In genomic region chr19:19224852-19225494, GRCh38 we compare ENCODE assay signal across 1 cellular context.
TF ChIP-seq lines count a peak whose summit lies in the region.

No MANE protein-coding gene starts in this region.

TF ChIP-seq in HepG2, 621 proteins besides CTCF, POLR2A, EP300 and RAD21 (continued from another document and continues in another):
- TF ChIP-seq ZNF414 (CRISPR knock-in tag; IDR thresholded peaks at IDR 0.05) (no peak), BRD4 (CRISPR knock-in tag; IDR thresholded peaks at IDR 0.05) (no peak), SMARCC2 (IDR thresholded peaks at IDR 0.05) (no peak), ZNF234 (CRISPR knock-in tag; conservative IDR thresholded peaks at IDR 0.05) (peak; percentile 56; the same call in 1 of the 2 replicates), BCL6 (CRISPR knock-in tag; IDR thresholded peaks at IDR 0.05) (no peak), REPIN1 (CRISPR knock-in tag; IDR thresholded peaks at IDR 0.05; ENCODE audit: borderline replicate concordance, low read depth) (peak; percentile 44; the same call in 1 of the 2 replicates), RXRA (CRISPR knock-in tag; IDR thresholded peaks at IDR 0.05) (0 out of 2 replicates have a peak, but pooled peaks have one; percentile 22), SKIL (CRISPR knock-in tag; IDR thresholded peaks at IDR 0.05; ENCODE audit: borderline replicate concordance) (no peak), MLXIP (CRISPR knock-in tag; IDR thresholded peaks at IDR 0.05; ENCODE audit: borderline replicate concordance) (no peak), LRRFIP1 (CRISPR knock-in tag; conservative IDR thresholded peaks at IDR 0.05) (no peak), NONO (IDR thresholded peaks at IDR 0.05) (no peak), NONO (CRISPR knock-in tag; conservative IDR thresholded peaks at IDR 0.05) (no peak), ZMAT3 (CRISPR knock-in tag; conservative IDR thresholded peaks at IDR 0.05) (no peak), ZNF512B (CRISPR knock-in tag; IDR thresholded peaks at IDR 0.05; ENCODE audit: borderline replicate concordance) (no peak), KDM5A (IDR thresholded peaks at IDR 0.05; ENCODE audit: borderline replicate concordance, low read length) (no peak), ZSCAN31 (CRISPR knock-in tag; IDR thresholded peaks at IDR 0.05; ENCODE audit: low read depth) (0 out of 2 replicates have a peak, but pooled peaks have one; percentile 63), ZNF205 (CRISPR knock-in tag; IDR thresholded peaks at IDR 0.05) (peak; percentile 36; the same call in 1 of the 2 replicates), ZNF546 (CRISPR knock-in tag; conservative IDR thresholded peaks at IDR 0.05) (peak; percentile 66; the same call in 1 of the 2 replicates), HNF4A (CRISPR knock-in tag; IDR thresholded peaks at IDR 0.05) (no peak), ZBTB7A (CRISPR knock-in tag; IDR thresholded peaks at IDR 0.05) (peak; percentile 42; the same call in 1 of the 2 replicates), ZNF788 (CRISPR knock-in tag; IDR thresholded peaks at IDR 0.05; ENCODE audit: borderline replicate concordance) (peak; percentile 72), ESRRA (CRISPR knock-in tag; IDR thresholded peaks at IDR 0.05; ENCODE audit: low read depth) (0 out of 2 replicates have a peak, but pooled peaks have one; percentile 25), ZNF451 (CRISPR knock-in tag; IDR thresholded peaks at IDR 0.05) (no peak; the same call in 1 of the 2 replicates), FOXO4 (CRISPR knock-in tag; conservative IDR thresholded peaks at IDR 0.05) (no peak), PLSCR1 (CRISPR knock-in tag; IDR thresholded peaks at IDR 0.05; ENCODE audit: borderline replicate concordance) (no peak), PHB2 (IDR thresholded peaks at IDR 0.05; ENCODE audit: partially characterized antibody) (no peak), SOX13 (IDR thresholded peaks at IDR 0.05) (no peak), SOX13 (CRISPR knock-in tag; conservative IDR thresholded peaks at IDR 0.05 in 1 of 2, IDR thresholded peaks at IDR 0.05 in 1 of 2) (peak in 1 of 2 experiments; percentile 38; a peak in 1 of 4 replicates), ZNF646 (CRISPR knock-in tag; IDR thresholded peaks at IDR 0.05) (0 out of 2 replicates have a peak, but pooled peaks have one; percentile 45), GTF2F1 (IDR thresholded peaks at IDR 0.05; ENCODE audit: low read length) (no peak), KMT2A (CRISPR knock-in tag; IDR thresholded peaks at IDR 0.05) (no peak), MAFG (CRISPR knock-in tag; IDR thresholded peaks at IDR 0.05) (no peak), ZNF136 (CRISPR knock-in tag; IDR thresholded peaks at IDR 0.05; ENCODE audit: low read depth) (no peak), STAT5B (CRISPR knock-in tag; IDR thresholded peaks at IDR 0.05) (no peak), TFDP1 (CRISPR knock-in tag; IDR thresholded peaks at IDR 0.05; ENCODE audit: borderline replicate concordance) (peak; percentile 89; the same call in 1 of the 2 replicates), AGO2 (optimal IDR thresholded peaks at IDR 0.05; ENCODE audit: low read depth, low read length) (no peak), MXD3 (CRISPR knock-in tag; IDR thresholded peaks at IDR 0.05) (peak; percentile 59), ZNF510 (CRISPR knock-in tag; IDR thresholded peaks at IDR 0.05; ENCODE audit: low read depth) (no peak), DNMT3B (CRISPR knock-in tag; conservative IDR thresholded peaks at IDR 0.05) (no peak)
